ENCODE assay signal across 9 cellular contexts in the genomic region with DNA sequence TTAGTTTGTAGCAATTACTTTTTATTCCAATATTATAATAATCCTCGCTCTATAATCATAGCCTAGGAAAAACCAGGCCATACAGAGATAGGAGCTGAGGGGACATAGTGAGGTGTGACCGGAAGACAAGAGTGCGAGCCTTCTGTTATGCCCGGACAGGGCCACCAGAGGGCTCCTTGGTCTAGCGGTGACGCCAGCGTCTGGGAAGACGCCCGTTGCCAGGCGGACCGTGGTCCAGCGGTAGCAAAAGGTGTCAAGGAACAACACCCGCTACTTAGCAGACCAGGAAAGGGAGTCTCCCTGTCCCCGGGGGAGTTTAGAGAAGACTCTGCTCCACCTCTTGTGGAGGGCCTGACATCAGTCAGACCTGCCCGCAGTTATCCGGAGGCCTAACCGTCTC. TPM values are rescaled to one million over a fixed set of nuclear protein-coding genes. Genes with fewer than 3 reads are reported as not detected.
A peak's percentile ranks its signal among the peaks of the same experiment; 100 is the strongest.
DNase-seq lines count a peak whose midpoint lies in the region; ATAC-seq, FAIRE-seq and TF ChIP-seq lines count a peak whose summit lies in the region.
"Not testable (repeated sequence)": the region's sequence is repeated elsewhere in the genome, so short reads cannot be mapped to it uniquely, and the experiment has no call there.
"Had no signal": no experiment of that assay in that cellular context is flagged by ENCODE, and none has a peak within 500 bp of the region (broad histone marks: within the 10 kb centered on the region; RNA-seq: fewer than 3 reads in every experiment).

No MANE protein-coding gene starts in this region.

- not testable (repeated sequence) for H4K20me1 ChIP-seq in KMS-11 (ENCODE audit: insufficient read depth)

- not testable (repeated sequence) for H3K27ac Mint-ChIP-seq in activated CD4-positive, alpha-beta T cell treated with anti-CD3 and anti-CD28 coated beads, Interleukin-2, amount 10 ng/mL, durations not matched to agents 24 days and 14 days; endodermal cell

- not testable (repeated sequence) for H3K9me3 ChIP-seq in endodermal cell (ENCODE audit: control insufficient read depth, low read length); right lobe of liver; tibial artery

- peaks cover 16% of the 10 kb centered on the region for H3K4me1 Mint-ChIP-seq in activated CD4-positive, alpha-beta T cell treated with anti-CD3 and anti-CD28 coated beads, Interleukin-2, amount 10 ng/mL, durations not matched to agents 24 days and 14 days
- not testable (repeated sequence) for H3K4me1 Mint-ChIP-seq in endodermal cell

- intact Hi-C loops in activated CD4-positive, alpha-beta T cell treated with anti-CD3 and anti-CD28 coated beads, Interleukin-2, amount 10 ng/mL, durations not matched to agents 24 days and 14 days (cut with micrococcal nuclease); right lobe of liver (cut with DNase I); tibial artery (cut with DNase I; ENCODE audit: low total_unique reads): not testable (repeated sequence)

- not testable (repeated sequence) for ATAC-seq in right lobe of liver

- not testable (repeated sequence) for H2AFZ ChIP-seq in KMS-11 (ENCODE audit: low read depth)

- H3K36me3 Mint-ChIP-seq in activated CD4-positive, alpha-beta T cell treated with anti-CD3 and anti-CD28 coated beads, Interleukin-2, amount 10 ng/mL, durations not matched to agents 24 days and 14 days (ENCODE audit: low read depth); endodermal cell (ENCODE audit: low read depth): not testable (repeated sequence)

- H3K4me1 ChIP-seq in KMS-11 (ENCODE audit: low read depth, poor library complexity, severe bottlenecking): peaks cover 21% of the 10 kb centered on the region
- not testable (repeated sequence) for H3K4me1 ChIP-seq in endodermal cell (ENCODE audit: control insufficient read depth, insufficient read depth, low read length); right lobe of liver; tibial artery

- not testable (repeated sequence) for H3K4me3 Mint-ChIP-seq in activated CD4-positive, alpha-beta T cell treated with anti-CD3 and anti-CD28 coated beads, Interleukin-2, amount 10 ng/mL, durations not matched to agents 24 days and 14 days; endodermal cell

- 39 to 53% methylated on average over 11 to 16 of the region's 17 CpGs for WGBS in endodermal cell (ENCODE audit: insufficient coverage in 1 of 2, insufficient read length in 1 of 2), 2 experiments
- WGBS in right lobe of liver (ENCODE audit: insufficient coverage, low coverage, low lambda C conversion rate, missing lambda C conversion rate): 46% methylated on average over 5 of the region's 17 CpGs

- H3K27me3 Mint-ChIP-seq in activated CD4-positive, alpha-beta T cell treated with anti-CD3 and anti-CD28 coated beads, Interleukin-2, amount 10 ng/mL, durations not matched to agents 24 days and 14 days; endodermal cell (ENCODE audit: insufficient read depth): not testable (repeated sequence)

- H3K27me3 ChIP-seq in KMS-11 (ENCODE audit: insufficient read depth, low read depth): peaks cover 64% of the 10 kb centered on the region
- not testable (repeated sequence) for H3K27me3 ChIP-seq in endodermal cell (ENCODE audit: control insufficient read depth, insufficient read depth, low read length, poor library complexity, severe bottlenecking); right lobe of liver; tibial artery

- not testable (repeated sequence) for H3K79me2 ChIP-seq in KMS-11 (ENCODE audit: insufficient read depth, low read depth)

- not testable (repeated sequence) for H3K4me2 ChIP-seq in KMS-11

- DNase-seq in D721Med (ENCODE audit: insufficient read length, low spot score); endodermal cell; right lobe of liver; tibial artery: not testable (repeated sequence)
- DNase-seq in activated CD4-positive, alpha-beta T cell treated with anti-CD3 and anti-CD28 coated beads, Interleukin-2, amount 10 ng/mL, durations not matched to agents 24 days and 14 days: peak; percentile 67

- H3K27ac ChIP-seq in KMS-11; endodermal cell (ENCODE audit: low read depth, low read length); right lobe of liver; tibial artery: not testable (repeated sequence)

- not testable (repeated sequence) for FAIRE-seq in D721Med (lab: Jason Lieb, UNC)

- TF ChIP-seq CTCF in D721Med (IDR thresholded peaks at IDR 0.05; ENCODE audit: insufficient read depth, missing control alignments) (peak; percentile 13), KMS-11 (conservative IDR thresholded peaks at IDR 0.05; ENCODE audit: low read depth, low read length) (0 out of 2 replicates have a peak, but pooled peaks have one; percentile 25), endodermal cell (conservative IDR thresholded peaks at IDR 0.05) (peak; percentile 70), right lobe of liver (IDR thresholded peaks at IDR 0.05) (peak; percentile 33 to 49 (median 44)), tibial artery (IDR thresholded peaks at IDR 0.05) (peak; percentile 11 to 23)

- H3K9ac ChIP-seq in KMS-11; endodermal cell (ENCODE audit: extremely low read depth, low read length, poor library complexity, severe bottlenecking): not testable (repeated sequence)

- H3K9me3 Mint-ChIP-seq in activated CD4-positive, alpha-beta T cell treated with anti-CD3 and anti-CD28 coated beads, Interleukin-2, amount 10 ng/mL, durations not matched to agents 24 days and 14 days: not testable (repeated sequence)
- peaks cover 19% of the 10 kb centered on the region for H3K9me3 Mint-ChIP-seq in endodermal cell

- H3K4me3 ChIP-seq in KMS-11 (IDR thresholded peaks at IDR 0.05; ENCODE audit: insufficient read depth, low read depth, low read length); endodermal cell (ENCODE audit: low read length); right lobe of liver; tibial artery: not testable (repeated sequence)

- not testable (repeated sequence) for TF ChIP-seq POLR2A in right lobe of liver (IDR thresholded peaks at IDR 0.05)

- H3K36me3 ChIP-seq in KMS-11 (ENCODE audit: insufficient read depth); endodermal cell (ENCODE audit: control insufficient read depth, insufficient read depth, low read length); right lobe of liver: not testable (repeated sequence)
- H3K36me3 ChIP-seq in tibial artery: peaks cover 0 to 23% (median 18%) of the 10 kb centered on the region in 3 donors

RNA-seq across cellular contexts. Expression of gene CLIC3, which starts 7.9 kb away (rescaled TPM):
- total RNA-seq in activated CD4-positive, alpha-beta T cell treated with anti-CD3 and anti-CD28 coated beads, Interleukin-2, amount 10 ng/mL, durations not matched to agents 24 days and 14 days: not detected in 2 replicates
- total RNA-seq in endodermal cell (under 1 TPM in 1 of 2 donors, not detected in 1; 0.46 TPM), right lobe of liver (under 1 TPM in 2 of 6 experiments, not detected in 4; 0.37 to 0.51 TPM)
- not detected for polyA plus RNA-seq in endodermal cell (2013, experiment 1 of 2)
- not detected for polyA plus RNA-seq in endodermal cell (2013, experiment 2 of 2)
- total RNA-seq: activated naive CD4-positive, alpha-beta T cell treated with anti-CD3 and anti-CD28 coated beads, Interleukin-2, amount 50 U/mL, for 72 hours had no signal

RNA-seq across cellular contexts. Expression of gene PAXX, which starts 12.1 kb away (rescaled TPM):
- total RNA-seq in activated CD4-positive, alpha-beta T cell treated with anti-CD3 and anti-CD28 coated beads, Interleukin-2, amount 10 ng/mL, durations not matched to agents 24 days and 14 days: 87.8 and 90.2 TPM in 2 replicates
- total RNA-seq in endodermal cell (10 to 100 TPM; 58.3 to 66.7 TPM), right lobe of liver (10 to 100 TPM; 13.8 to 34.5 (median 23.3) TPM)
- 51.2 TPM for polyA plus RNA-seq in endodermal cell (2013, experiment 1 of 2)
- 46.2 TPM for polyA plus RNA-seq in endodermal cell (2013, experiment 2 of 2)

RNA-seq across cellular contexts. Expression of gene LCNL1, which starts 21.5 kb away (rescaled TPM):
- total RNA-seq in activated CD4-positive, alpha-beta T cell treated with anti-CD3 and anti-CD28 coated beads, Interleukin-2, amount 10 ng/mL, durations not matched to agents 24 days and 14 days: not detected in 2 replicates
- total RNA-seq in endodermal cell: 1 to 10 TPM; 1.4 to 2.2 TPM
- 0.39 TPM for polyA plus RNA-seq in endodermal cell (2013, experiment 1 of 2)
- 0.29 TPM for polyA plus RNA-seq in endodermal cell (2013, experiment 2 of 2)
- not detected for total RNA-seq in right lobe of liver
- total RNA-seq: activated naive CD4-positive, alpha-beta T cell treated with anti-CD3 and anti-CD28 coated beads, Interleukin-2, amount 50 U/mL, for 72 hours; SJSA1 had no signal
- polyA plus RNA-seq: CD4-positive, alpha-beta memory T cell had no signal

RNA-seq across cellular contexts. Expression of gene ABCA2, which starts 23.8 kb away (rescaled TPM):
- 25.0 and 25.9 TPM in 2 replicates for total RNA-seq in activated CD4-positive, alpha-beta T cell treated with anti-CD3 and anti-CD28 coated beads, Interleukin-2, amount 10 ng/mL, durations not matched to agents 24 days and 14 days
- total RNA-seq in endodermal cell: 10 to 100 TPM; 21.5 to 30.0 TPM
- polyA plus RNA-seq in endodermal cell (2013, experiment 1 of 2): 34.8 TPM
- polyA plus RNA-seq in endodermal cell (2013, experiment 2 of 2): 30.9 TPM
- 10 to 100 TPM; 23.7 to 49.2 (median 34.2) TPM for total RNA-seq in right lobe of liver

RNA-seq across cellular contexts. Expression of gene PTGDS, which starts 27.0 kb away (rescaled TPM):
- not detected in 2 replicates for total RNA-seq in activated CD4-positive, alpha-beta T cell treated with anti-CD3 and anti-CD28 coated beads, Interleukin-2, amount 10 ng/mL, durations not matched to agents 24 days and 14 days
- total RNA-seq in endodermal cell (10 to 100 TPM; 13.8 to 22.1 TPM), right lobe of liver (10 to 100 TPM in 2 of 6 experiments, 1 to 10 TPM in 4; 4.3 to 21.9 (median 6.0) TPM)
- 2.4 TPM for polyA plus RNA-seq in endodermal cell (2013, experiment 1 of 2)
- polyA plus RNA-seq in endodermal cell (2013, experiment 2 of 2): 2.3 TPM
- total RNA-seq: activated naive CD4-positive, alpha-beta T cell treated with anti-CD3 and anti-CD28 coated beads, Interleukin-2, amount 50 U/mL, for 72 hours; SJSA1 had no signal

Comparison
In these comparisons a context has a peak if more than half of its experiments do, and no peak if none do; other contexts are left out.
1. CTCF ChIP-seq: peak in every context shown above with its lines; median percentile 70 in endodermal cell; 44 in right lobe of liver; 25 in KMS-11; 17 in tibial artery; 13 in D721Med.